In genomic region chr1:27612718-27613117, GRCh38 we compare ENCODE assay signal across 1 cellular context.
TF ChIP-seq lines count a peak whose summit lies in the region.

No MANE protein-coding gene starts in this region.

TF ChIP-seq in H1, 55 proteins besides CTCF, POLR2A, EP300 and RAD21:
- TF ChIP-seq CBX8 (IDR thresholded peaks at IDR 0.05; ENCODE audit: borderline replicate concordance, low read depth, low read length) = no peak
- no peak for TF ChIP-seq TAF7 (optimal IDR thresholded peaks at IDR 0.05; ENCODE audit: borderline replicate concordance, low read depth, low read length)
- TF ChIP-seq E2F6 (IDR thresholded peaks at IDR 0.05) = no peak
- TF ChIP-seq TBP (IDR thresholded peaks at IDR 0.05; ENCODE audit: low read depth, low read length) = no peak
- TF ChIP-seq SIRT6 (IDR thresholded peaks at IDR 0.05; ENCODE audit: low read length) = no peak
- no peak for TF ChIP-seq JUN (IDR thresholded peaks at IDR 0.05; ENCODE audit: low read depth, low read length)
- TF ChIP-seq SAP30 (IDR thresholded peaks at IDR 0.05; ENCODE audit: insufficient read depth, insufficient replicate concordance, low read length) = no peak
- no peak for TF ChIP-seq SP4 (IDR thresholded peaks at IDR 0.05; ENCODE audit: low read length)
- no peak for TF ChIP-seq CBX5 (IDR thresholded peaks at IDR 0.05; ENCODE audit: low read depth, low read length)
- TF ChIP-seq SRF (IDR thresholded peaks at IDR 0.05; ENCODE audit: low read depth, low read length) = no peak
- TF ChIP-seq KDM1A (IDR thresholded peaks at IDR 0.05; ENCODE audit: borderline replicate concordance, low read length) = no peak
- TF ChIP-seq RBBP5 (IDR thresholded peaks at IDR 0.05; ENCODE audit: borderline replicate concordance, low read depth, low read length) = no peak
- no peak for TF ChIP-seq CTBP2 (IDR thresholded peaks at IDR 0.05; ENCODE audit: borderline replicate concordance, insufficient read depth, insufficient read length, low read length)
- TF ChIP-seq CEBPB (IDR thresholded peaks at IDR 0.05; ENCODE audit: low read depth, low read length) = no peak
- no peak for TF ChIP-seq GABPA (IDR thresholded peaks at IDR 0.05; ENCODE audit: borderline replicate concordance, insufficient read depth, low read length)
- no peak for TF ChIP-seq ZNF274 (IDR thresholded peaks at IDR 0.05; ENCODE audit: borderline replicate concordance, extremely low read depth, low read length)
